In the genomic region with DNA sequence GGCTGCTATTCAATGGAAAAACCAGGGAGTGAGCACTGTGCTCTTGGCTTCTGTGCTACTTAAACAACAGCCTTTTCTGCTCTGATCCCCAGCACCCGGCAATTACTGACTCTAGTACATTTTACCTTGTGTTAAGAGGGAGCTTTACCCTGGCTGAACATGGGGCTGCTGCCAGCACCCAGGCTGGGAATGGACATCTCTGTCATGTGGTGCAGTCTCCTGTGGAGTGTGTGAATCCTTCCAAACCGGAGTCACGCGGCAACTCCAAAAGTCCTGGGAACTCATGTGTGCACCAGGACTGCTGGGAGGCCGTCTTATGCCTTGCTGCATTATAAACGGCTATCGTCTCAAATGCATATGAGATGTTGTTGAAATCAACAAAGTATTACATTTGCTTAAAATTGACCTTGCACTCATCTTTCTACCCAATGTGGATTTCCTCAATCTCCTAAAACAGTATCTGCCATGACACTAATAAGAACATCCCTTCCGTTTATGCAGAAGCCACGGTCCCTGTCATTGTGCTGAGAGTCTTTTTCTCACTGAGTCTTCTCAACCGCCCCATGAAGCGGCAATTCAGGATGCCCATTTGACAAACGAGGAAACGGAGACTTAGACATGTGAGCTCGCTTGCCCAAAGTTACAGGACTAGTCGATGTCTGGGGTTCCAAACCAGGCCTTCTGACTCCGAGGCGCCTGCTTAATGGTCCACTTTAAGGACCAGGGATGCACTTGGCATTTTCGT, we compare ENCODE assay signal across 8 cellular contexts. TPM values are rescaled to one million over a fixed set of nuclear protein-coding genes. Genes with fewer than 3 reads are reported as not detected.
DNase-seq lines count a peak whose midpoint lies in the region; ATAC-seq, FAIRE-seq and TF ChIP-seq lines count a peak whose summit lies in the region.
"Had no signal": no experiment of that assay in that cellular context is flagged by ENCODE, and none has a peak within 500 bp of the region (broad histone marks: within the 10 kb centered on the region; RNA-seq: fewer than 3 reads in every experiment).

No MANE protein-coding gene starts in this region.

- peak overlapping the region; percentile 97 for H2AFZ ChIP-seq in MM.1S (ENCODE audit: low read length)
- H2AFZ ChIP-seq in K562 (ENCODE audit: low read depth, low read length), result peak overlapping the region; percentile 93

- H3K9me3 ChIP-seq in MM.1S (replicated peaks; ENCODE audit: insufficient read depth, low read length) (no peaks in the 10 kb centered on the region), K562 (replicated peaks; ENCODE audit: control insufficient read depth, insufficient read depth, low read depth, low read length) (no peaks in the 10 kb centered on the region), kidney (ENCODE audit: control insufficient read depth in 1 of 2, low read length in 2 of 2) (no peaks in the 10 kb centered on the region)
- H3K9me3 ChIP-seq: HAP-1 had no signal

- POLR2A ChIA-PET in K562 (lab: Yijun Ruan, JAX), result interaction anchor here (1.1 to 2.2 kb wide), 4 partner anchors 11 to 18 kb away, joined by 4 to 11 read pairs (median 8); no protein-coding TSS in a partner anchor
- POLR2A ChIA-PET in HEK293T (lab: Yijun Ruan, JAX), result interaction anchor here (0.9 to 2.2 kb wide), 3 partner anchors 19 to 65 kb away, joined by 3 to 14 read pairs (median 3); a partner anchor contains a TSS

- ATAC-seq in K562, result no peak

- in situ Hi-C loops in K562 (cut with MboI), result no loop called here

- no TSS peak for BruUV-seq in K562 (replicated peaks; lab: Mats Ljungman, UMichigan)

- no peaks in the 10 kb centered on the region for H3K9me2 ChIP-seq in MM.1S (replicated peaks; ENCODE audit: insufficient read depth, low read length)

- no peak for TF ChIP-seq POLR2A in K562 (conservative IDR thresholded peaks at IDR 0.05)

- H3K27me3 ChIP-seq in MM.1S (replicated peaks; ENCODE audit: insufficient read depth, low read length) (no peaks in the 10 kb centered on the region), K562 (ENCODE audit: control insufficient read depth in 2 of 2, insufficient read depth in 2 of 2, low read length in 2 of 2) (no peaks in the 10 kb centered on the region)

- TF ChIP-seq EP300 in K562 (IDR thresholded peaks at IDR 0.05; ENCODE audit: low read length), result no peak

- no peak for TF ChIP-seq RAD21 in K562 (CRISPR knock-in tag; conservative IDR thresholded peaks at IDR 0.05 in 1 of 2, IDR thresholded peaks at IDR 0.05 in 1 of 2)

- 84% methylated on average over 18 of the region's 18 CpGs for WGBS in K562 (ENCODE audit: insufficient coverage, low coverage, missing lambda C conversion rate)

- DNase-seq in MM.1S, result no peak
- no peak for DNase-seq in K562 (ENCODE audit: extremely low read depth in 1 of 4, low spot score in 3 of 4)
- DNase-seq in kidney, result no peak
- peak in 29 of 49 donors; percentile 17 to 82 (median 48) for DNase-seq in substantia nigra (lab: John Stamatoyannopoulos, UW)
- no peak for DNase-seq in HEK293T (ENCODE audit: extremely low spot score)
- DNase-seq in 8988T, result no peak
- DNase-seq in COR-L47 (lab: John Stamatoyannopoulos, UW), result no peak

- CTCF ChIA-PET in K562 (lab: Yijun Ruan, JAX; ENCODE audit: low intra/inter-chr PET ratio), result no interaction called here
- CTCF ChIA-PET in HEK293T (lab: Yijun Ruan, JAX), result interaction anchor here (0.8 to 2.5 kb wide), 3 partner anchors 11 to 42 kb away, joined by 3 to 28 read pairs (median 3); no protein-coding TSS in a partner anchor

- H3K4me3 ChIP-seq in MM.1S (ENCODE audit: low read length) (peak overlapping the region; percentile 69; the same call in 1 of the 2 replicates), K562 (no peak overlapping the region; the same call in 1 of the 2 replicates), kidney (ENCODE audit: low read length in 2 of 2) (peak overlapping the region; percentile 65 to 66)

- H3F3A ChIP-seq in MM.1S (ENCODE audit: insufficient read depth, low read length), result no peaks in the 10 kb centered on the region

- H3K4me2 ChIP-seq in MM.1S (ENCODE audit: low read depth, low read length), result peak overlapping the region; percentile 98; the same call in 1 of the 2 replicates
- H3K4me2 ChIP-seq in K562 (ENCODE audit: insufficient read depth, low read length), result peak overlapping the region; percentile 69

- intact Hi-C loops in K562 (cut with micrococcal nuclease), result loop anchor here (5.0 kb wide), 1 partner anchor 40 kb away; no protein-coding TSS in a partner anchor
- intact Hi-C loops in kidney (cut with DNase I), result loop anchor here (10.0 kb wide), 1 partner anchor 48 kb away; no protein-coding TSS in a partner anchor

- H3K9ac ChIP-seq in MM.1S (ENCODE audit: low read length) (no peak overlapping the region), K562 (ENCODE audit: insufficient read depth in 1 of 2, low read depth in 2 of 2, low read length in 2 of 2) (peak overlapping the region in 1 of 2 experiments; percentile 87; a peak in 1 of 4 replicates), kidney (ENCODE audit: low read length in 2 of 2) (peak overlapping the region in 1 of 2 donors; percentile 47)

- H3K9me1 ChIP-seq in K562 (ENCODE audit: control insufficient read depth, insufficient read depth, low read length), result no peaks in the 10 kb centered on the region

- no peaks in the 10 kb centered on the region for H4K20me1 ChIP-seq in MM.1S (ENCODE audit: insufficient read depth, low read length)
- H4K20me1 ChIP-seq in K562 (replicated peaks; ENCODE audit: control insufficient read depth, insufficient read depth, low read length), result no peaks in the 10 kb centered on the region

- H3K27ac ChIP-seq in MM.1S (ENCODE audit: low read length) (no peak overlapping the region), K562 (ENCODE audit: extremely low read depth, low read depth, low read length) (no peak overlapping the region), kidney (ENCODE audit: low read depth in 2 of 2, low read length in 2 of 2) (peak overlapping the region in 1 of 2 donors; percentile 47), substantia nigra (ENCODE audit: low read depth, low read length, poor library complexity, severe bottlenecking) (peak overlapping the region; percentile 98)

- H3K36me3 ChIP-seq in MM.1S (replicated peaks; ENCODE audit: insufficient read depth, low read length) (no peaks in the 10 kb centered on the region), K562 (ENCODE audit: control insufficient read depth, insufficient read depth, low read length) (no peaks in the 10 kb centered on the region), kidney (ENCODE audit: control insufficient read depth in 1 of 2, insufficient read depth in 2 of 2, low read length in 2 of 2) (no peaks in the 10 kb centered on the region)
- H3K36me3 ChIP-seq: HAP-1 had no signal

- no peaks in the 10 kb centered on the region for H3K79me2 ChIP-seq in MM.1S (ENCODE audit: low read length)
- no peaks in the 10 kb centered on the region for H3K79me2 ChIP-seq in K562 (ENCODE audit: control insufficient read depth, insufficient read depth, low read length)

- no peaks in the 10 kb centered on the region; the same call in 1 of the 2 replicates for H3K4me1 ChIP-seq in MM.1S (ENCODE audit: low read length)
- peaks cover 14 to 28% of the 10 kb centered on the region in 2 experiments for H3K4me1 ChIP-seq in K562 (replicated peaks in 1 of 2; ENCODE audit: control insufficient read depth in 2 of 2, insufficient read depth in 2 of 2, low read length in 2 of 2)
- H3K4me1 ChIP-seq in kidney (ENCODE audit: control insufficient read depth in 1 of 2, insufficient read depth in 1 of 2, low read depth in 1 of 2, low read length in 2 of 2), result peaks cover 7 to 19% of the 10 kb centered on the region in 2 donors

- no peak for FAIRE-seq in K562 (lab: Jason Lieb, UNC)
- no peak for FAIRE-seq in kidney (lab: Jason Lieb, UNC)

- TF ChIP-seq CTCF in MM.1S (IDR thresholded peaks at IDR 0.05; ENCODE audit: low read length) (no peak), K562 (IDR thresholded peaks at IDR 0.05 in 2 of 3, conservative IDR thresholded peaks at IDR 0.05 in 1 of 3; ENCODE audit: insufficient read depth in 2 of 3, low read depth in 1 of 3, low read length in 3 of 3) (no peak), kidney (IDR thresholded peaks at IDR 0.05; ENCODE audit: borderline replicate concordance, extremely low read depth, insufficient read depth) (no peak)

TF ChIP-seq in K562, 482 proteins besides CTCF, POLR2A, EP300 and RAD21 (continues in another document):
- TF ChIP-seq, protein P1, sequence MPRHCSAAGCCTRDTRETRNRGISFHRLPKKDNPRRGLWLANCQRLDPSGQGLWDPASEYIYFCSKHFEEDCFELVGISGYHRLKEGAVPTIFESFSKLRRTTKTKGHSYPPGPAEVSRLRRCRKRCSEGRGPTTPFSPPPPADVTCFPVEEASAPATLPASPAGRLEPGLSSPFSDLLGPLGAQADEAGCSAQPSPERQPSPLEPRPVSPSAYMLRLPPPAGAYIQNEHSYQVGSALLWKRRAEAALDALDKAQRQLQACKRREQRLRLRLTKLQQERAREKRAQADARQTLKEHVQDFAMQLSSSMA (CRISPR knock-in tag; IDR thresholded peaks at IDR 0.05), result no peak

TF ChIP-seq in HEK293T, 16 proteins besides CTCF, POLR2A, EP300 and RAD21:
- TF ChIP-seq CTBP1 (IDR thresholded peaks at IDR 0.05; ENCODE audit: borderline replicate concordance) (no peak), TARDBP (IDR thresholded peaks at IDR 0.05) (no peak), SUZ12 (IDR thresholded peaks at IDR 0.05) (no peak)
TF ChIP-seq in HEK293T: peak in this region for 0.

RNA-seq across cellular contexts. Expression of a gene that starts 0.9 kb away (rescaled TPM):
- total RNA-seq in K562 (2011; cell fraction: chromatin; rRNA removed; ENCODE audit: low replicate concordance), result 15.3 and 27.0 TPM in 2 replicates
- total RNA-seq in K562 (2011; cell fraction: nucleolus; rRNA removed), result 9.9 and 11.0 TPM in 2 replicates
- total RNA-seq in K562 (2011; cell fraction: nucleoplasm; rRNA removed), result 8.1 and 9.2 TPM in 2 replicates
- total RNA-seq in K562 (2014; rRNA removed) (8.2 and 10.8 TPM in 2 replicates), K562 (2014; rRNA removed; fragmentation: Illumina TruSeq; extraction: Trizol) (3.3 and 3.5 TPM in 2 replicates), K562 (2015; rRNA removed; fragmentation: Illumina TruSeq; extraction: Trizol) (12.3 and 12.4 TPM in 2 replicates), K562 (2021) (9.0 and 9.6 TPM in 2 replicates), kidney (511 TPM)
- polyA plus RNA-seq in K562 (2011; rRNA removed) (16.6 and 24.2 TPM in 2 replicates), K562 (2014; fragmentation: Illumina TruSeq; extraction: Trizol) (5.2 and 7.4 TPM in 2 replicates), K562 (2014; fragmentation: Nextera tagmentation; extraction: Ambion mirVana) (under 1 TPM; 0.39 to 0.41 TPM), K562 (2014; rRNA removed) (7.5 and 11.2 TPM in 2 replicates), kidney (ENCODE audit: insufficient read depth, low read depth, low replicate concordance) (235 TPM)
- polyA plus RNA-seq in K562 (2011; cell fraction: cytosol; rRNA removed), result 27.5 and 34.5 TPM in 2 replicates
- polyA plus RNA-seq in K562 (2011; cell fraction: nucleus; rRNA removed), result 15.8 and 17.0 TPM in 2 replicates
- polyA plus RNA-seq in K562 (2012), result 11.2 and 34.5 TPM in 2 replicates
- 23.7 and 31.3 TPM in 2 replicates for polyA minus RNA-seq in K562 (2011; rRNA and poly(A)+ RNA removed)
- polyA minus RNA-seq in K562 (2011; cell fraction: cytosol; rRNA and poly(A)+ RNA removed), result 24.8 and 27.9 TPM in 2 replicates
- polyA minus RNA-seq in K562 (2011; cell fraction: nucleus; rRNA and poly(A)+ RNA removed), result 6.2 and 9.0 TPM in 2 replicates

Comparison
In these comparisons a context has a peak if more than half of its experiments do, and no peak if none do; other contexts are left out.
1. DNase-seq: peak in substantia nigra (29 of 49); none in MM.1S (single experiment), K562 (0 of 4), kidney (single experiment), HEK293T (single experiment), 8988T (single experiment) and COR-L47 (single experiment).
2. RNA of a gene that starts 0.9 kb away (total RNA-seq): 511 TPM in kidney (single experiment); 3.3 to 27.0 TPM in K562; every median in the first group is over 10 times any median in the second.